In genomic region chr4:102037566-102037965, GRCh38 we compare ENCODE assay signal across 23 cellular contexts.
A peak's percentile ranks its signal among the peaks of the same experiment; 100 is the strongest.
DNase-seq lines count a peak whose midpoint lies in the region; ATAC-seq, FAIRE-seq and TF ChIP-seq lines count a peak whose summit lies in the region.
"Had no signal": no experiment of that assay in that cellular context is flagged by ENCODE, and none has a peak within 500 bp of the region (broad histone marks: within the 10 kb centered on the region; RNA-seq: fewer than 3 reads in every experiment).

No MANE protein-coding gene starts in this region.

- H3K4me2 ChIP-seq in mesenchymal stem cell (ENCODE audit: low read length, poor library complexity, severe bottlenecking), result no peak overlapping the region
- H3K4me2 ChIP-seq: PC-9, smooth muscle cell had no signal

- DNase-seq in activated B cell treated with CpG ODN at 0.5 μM for 24 hours (no peak), mesenchymal stem cell (peak; percentile 20), RCC 7860 (ENCODE audit: low spot score) (no peak), erythroblast (lab: John Stamatoyannopoulos, UW) (no peak), frontal cortex (ENCODE audit: low spot score in 2 of 2) (no peak), COLO829 (ENCODE audit: low spot score) (no peak)
- DNase-seq: activated CD4-positive, alpha-beta T cell treated with anti-CD3 and anti-CD28 coated beads for 48 hours; activated naive CD4-positive, alpha-beta T cell treated with anti-CD3 and anti-CD28 coated beads, Interleukin-2, amount 50 U/mL, for 16 hours; BE2C; cortex of kidney; NCI-H2081 treated with DMSO at 0.1 percent for 48 hours; NCI-H526; nephron progenitor cell; PC-9; tibial artery had no signal

- no peak for FAIRE-seq in RCC 7860 (lab: Jason Lieb, UNC)
- no peak for FAIRE-seq in frontal cortex (lab: Jason Lieb, UNC)
- FAIRE-seq: endothelial cell of umbilical vein had no signal

- no peak overlapping the region for H3K27ac ChIP-seq in mesenchymal stem cell (ENCODE audit: low read length, poor library complexity, severe bottlenecking)
- H3K27ac ChIP-seq: HL-60, PC-9, prostate gland, SK-N-MC, tibial artery had no signal

- H3K27ac Mint-ChIP-seq in activated B cell treated with CpG ODN at 0.5 μM for 24 hours, result peak overlapping the region; percentile 54
- H3K27ac Mint-ChIP-seq: nephron progenitor cell had no signal

- no peak for TF ChIP-seq CTCF in activated B cell treated with CpG ODN at 0.5 μM for 24 hours (IDR thresholded peaks at IDR 0.05)

- H3K9me3 ChIP-seq in mesenchymal stem cell (ENCODE audit: control insufficient read depth, low read length), result no peaks in the 10 kb centered on the region
- H3K9me3 ChIP-seq: BE2C, prostate gland, tibial artery had no signal

- no peak overlapping the region for H2BK5ac ChIP-seq in mesenchymal stem cell (ENCODE audit: low read depth, low read length, poor library complexity, severe bottlenecking)

- no peak overlapping the region for H3K23ac ChIP-seq in mesenchymal stem cell (ENCODE audit: low read length in 2 of 2)

- H3K4me1 Mint-ChIP-seq in activated B cell treated with CpG ODN at 0.5 μM for 24 hours, result peaks cover 29% of the 10 kb centered on the region
- H3K4me1 Mint-ChIP-seq: nephron progenitor cell had no signal

- CTCF ChIA-PET in activated B cell treated with CpG ODN at 0.5 μM for 24 hours (lab: Charles Lee), result no interaction called here

- H2AFZ ChIP-seq in mesenchymal stem cell (ENCODE audit: low read depth, low read length), result no peak overlapping the region
- H2AFZ ChIP-seq: PC-9 had no signal

- no peaks in the 10 kb centered on the region for H3K4me1 ChIP-seq in mesenchymal stem cell (ENCODE audit: control insufficient read depth, insufficient read depth, low read depth, low read length)
- H3K4me1 ChIP-seq: BE2C, prostate gland, tibial artery had no signal

- intact Hi-C loops in activated B cell treated with CpG ODN at 0.5 μM for 24 hours (cut with micrococcal nuclease), result loop anchor here (2.0 kb wide), 1 partner anchor 15 kb away; no protein-coding TSS in a partner anchor

- no peak overlapping the region for H3K14ac ChIP-seq in mesenchymal stem cell (ENCODE audit: low read length in 2 of 2)

- H3K18ac ChIP-seq in mesenchymal stem cell (ENCODE audit: low read depth in 1 of 2, low read length in 2 of 2), result no peak overlapping the region

- no peak overlapping the region for H2BK12ac ChIP-seq in mesenchymal stem cell (ENCODE audit: low read length in 2 of 2)

- no peak overlapping the region for H3K4me3 Mint-ChIP-seq in activated B cell treated with CpG ODN at 0.5 μM for 24 hours
- H3K4me3 Mint-ChIP-seq: nephron progenitor cell had no signal

- H3K36me3 ChIP-seq in mesenchymal stem cell (ENCODE audit: control insufficient read depth in 1 of 2, insufficient read depth in 2 of 2, low read depth in 1 of 2, low read length in 2 of 2), result no peaks in the 10 kb centered on the region
- H3K36me3 ChIP-seq: BE2C, prostate gland, tibial artery had no signal

- no peaks in the 10 kb centered on the region for H3K27me3 Mint-ChIP-seq in activated B cell treated with CpG ODN at 0.5 μM for 24 hours

- H2BK15ac ChIP-seq in mesenchymal stem cell (ENCODE audit: low read depth, poor library complexity, severe bottlenecking), result no peak overlapping the region

- POLR2A ChIA-PET in activated B cell treated with CpG ODN at 0.5 μM for 24 hours (lab: Charles Lee), result interaction anchor here (0.7 kb wide), 1 partner anchor 14 kb away, joined by 3 read pairs; no protein-coding TSS in a partner anchor

- H3K9me3 Mint-ChIP-seq in activated B cell treated with CpG ODN at 0.5 μM for 24 hours, result no peaks in the 10 kb centered on the region
- H3K9me3 Mint-ChIP-seq: nephron progenitor cell had no signal

- no peak overlapping the region for H2BK120ac ChIP-seq in mesenchymal stem cell (ENCODE audit: low read depth, low read length)

- peak; percentile 62 for ATAC-seq in GM18511 (IDR thresholded peaks at IDR 0.05; ENCODE audit: unreplicated experiment)
- peak; percentile 55 for ATAC-seq in GM21390 (IDR thresholded peaks at IDR 0.05; ENCODE audit: unreplicated experiment)
- ATAC-seq in activated B cell treated with CpG ODN at 0.5 μM for 24 hours (ENCODE audit: low read depth), result peak; percentile 34

- no peaks in the 10 kb centered on the region for H3K27me3 ChIP-seq in mesenchymal stem cell (ENCODE audit: control insufficient read depth in 1 of 2, insufficient read depth in 1 of 2, low read length in 2 of 2)
- H3K27me3 ChIP-seq: BE2C, tibial artery had no signal

- H4K91ac ChIP-seq in mesenchymal stem cell (ENCODE audit: low read length), result no peak overlapping the region

- peak overlapping the region in 1 of 2 experiments; percentile 20 for H3K4me3 ChIP-seq in mesenchymal stem cell (ENCODE audit: insufficient read depth in 1 of 2, low read depth in 1 of 2, low read length in 2 of 2)
- H3K4me3 ChIP-seq: lung, PC-9, prostate gland, SK-N-MC, smooth muscle cell, tibial artery had no signal

- H3K9ac ChIP-seq in mesenchymal stem cell (ENCODE audit: low read length), result no peak overlapping the region

- 65% methylated on average over 2 of the region's 2 CpGs for WGBS in mesenchymal stem cell

- peaks cover 87% of the 10 kb centered on the region for H3K36me3 Mint-ChIP-seq in activated B cell treated with CpG ODN at 0.5 μM for 24 hours (ENCODE audit: low read depth)

- no peak overlapping the region for H4K8ac ChIP-seq in mesenchymal stem cell (ENCODE audit: low read length)

- H2AK5ac ChIP-seq in mesenchymal stem cell (ENCODE audit: low read length, severe bottlenecking), result no peak overlapping the region

- no peak for TF ChIP-seq POLR2A in erythroblast (IDR thresholded peaks at IDR 0.05; ENCODE audit: low read length)

- no peak overlapping the region for H3K4ac ChIP-seq in mesenchymal stem cell (ENCODE audit: low read depth in 1 of 2, low read length in 2 of 2)

- no peaks in the 10 kb centered on the region for H3K79me1 ChIP-seq in mesenchymal stem cell (replicated peaks; ENCODE audit: low read length, poor library complexity, severe bottlenecking)
